26 cellular contexts compared by ENCODE assay signal in the genomic region with DNA sequence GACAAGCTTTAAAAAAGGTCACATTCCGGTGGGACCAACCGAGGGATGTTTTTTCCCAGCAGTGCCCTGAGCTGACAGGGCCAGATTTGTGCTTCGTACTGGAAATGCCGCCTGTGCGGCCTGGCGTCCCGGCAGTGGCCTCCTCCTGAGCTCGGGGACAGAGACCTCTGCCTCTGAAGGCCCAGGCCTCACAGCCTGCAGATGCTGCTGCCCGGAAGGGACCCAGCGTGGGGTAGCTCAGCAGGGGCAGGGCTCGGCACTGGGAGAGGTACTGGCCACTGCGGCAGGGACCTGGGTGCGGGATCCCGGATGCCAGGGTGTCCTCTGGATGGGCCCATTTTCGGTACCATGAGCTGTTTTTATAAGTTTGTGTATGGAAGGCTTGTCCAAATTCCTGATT. TPM values are rescaled to one million over a fixed set of nuclear protein-coding genes. Genes with fewer than 3 reads are reported as not detected.
DNase-seq lines count a peak whose midpoint lies in the region; ATAC-seq and TF ChIP-seq lines count a peak whose summit lies in the region.
"Had no signal": no experiment of that assay in that cellular context is flagged by ENCODE, and none has a peak within 500 bp of the region (broad histone marks: within the 10 kb centered on the region; RNA-seq: fewer than 3 reads in every experiment).

No MANE protein-coding gene starts in this region.

- no peak overlapping the region for H3K4me3 Mint-ChIP-seq in GM23338
- H3K4me3 Mint-ChIP-seq in stimulated activated naive B cell treated with anti-CD40 and anti-IgM and Interleukin-4, amounts not matched to agents 10 μg/mL and 1 μg/mL and 100 μg/mL, for 72 hours = no peak overlapping the region
- H3K4me3 Mint-ChIP-seq: activated CD4-positive, alpha-beta T cell treated with anti-CD3 and anti-CD28 coated beads, Interleukin-2, amount 10 ng/mL, durations not matched to agents 24 days and 14 days; activated naive CD4-positive, alpha-beta T cell treated with anti-CD3 and anti-CD28 coated beads, Interleukin-2, amount 50 U/mL, for 24 hours; activated T-cell treated with anti-CD3 and anti-CD28 coated beads, Interleukin-2, amount 50 U/mL, for 72 hours; CD4-positive, alpha-beta T cell; effector memory CD8-positive, alpha-beta T cell; naive thymus-derived CD4-positive, alpha-beta T cell; stimulated activated naive CD8-positive, alpha-beta T cell treated with anti-CD3 and anti-CD28 coated beads, Interleukin-15, Interleukin-2, amounts not matched to agents 100 ng/mL and 50 ng/mL, for 24 hours; T-helper 2 cell treated with Interferon-gamma antibody and Interleukin-4, amounts not matched to agents 5 μg/mL and 100 μg/mL, for 36 hours; type B pancreatic cell had no signal

- no peak for TF ChIP-seq CTCF in breast epithelium (IDR thresholded peaks at IDR 0.05)
- TF ChIP-seq CTCF in mammary epithelial cell (conservative IDR thresholded peaks at IDR 0.05 in 1 of 2, IDR thresholded peaks at IDR 0.05 in 1 of 2; ENCODE audit: extremely low read depth in 1 of 2, insufficient read depth in 1 of 2, low read depth in 1 of 2, low read length in 2 of 2) = no peak
- no peak for TF ChIP-seq CTCF in fibroblast of pulmonary artery (IDR thresholded peaks at IDR 0.05; ENCODE audit: low read length, missing control alignments)
- TF ChIP-seq CTCF in neural cell (IDR thresholded peaks at IDR 0.05; ENCODE audit: poor library complexity, severe bottlenecking) = no peak
- TF ChIP-seq CTCF in tibial artery (IDR thresholded peaks at IDR 0.05) = no peak
- no peak for TF ChIP-seq CTCF in GM23338 (conservative IDR thresholded peaks at IDR 0.05; ENCODE audit: low read depth in 2 of 2)

- no peak overlapping the region for H2AFZ ChIP-seq in mammary epithelial cell (ENCODE audit: low read depth, low read length)
- H2AFZ ChIP-seq in neural cell (ENCODE audit: low read depth, low read length) = no peak overlapping the region
- no peak overlapping the region for H2AFZ ChIP-seq in GM23338

- 79% methylated on average over 12 of the region's 15 CpGs for WGBS in mammary epithelial cell (ENCODE audit: low coverage, missing lambda C conversion rate)

- H3K79me2 ChIP-seq in mammary epithelial cell (ENCODE audit: insufficient read depth, low read length) (no peaks in the 10 kb centered on the region), neural cell (replicated peaks; ENCODE audit: insufficient read depth, low read length) (no peaks in the 10 kb centered on the region), GM23338 (replicated peaks; ENCODE audit: insufficient read depth) (no peaks in the 10 kb centered on the region)

- H3K4me3 ChIP-seq in breast epithelium = peak overlapping the region; percentile 44 to 62 (median 48)
- no peak overlapping the region for H3K4me3 ChIP-seq in mammary epithelial cell (replicated peaks in 1 of 3; ENCODE audit: insufficient read depth in 1 of 3, low read depth in 2 of 3, low read length in 3 of 3)
- peak overlapping the region; percentile 44 for H3K4me3 ChIP-seq in fibroblast of pulmonary artery (replicated peaks; ENCODE audit: low read depth, low read length)
- H3K4me3 ChIP-seq in neural cell (ENCODE audit: low read length) = peak overlapping the region; percentile 27
- H3K4me3 ChIP-seq in tibial artery = peak overlapping the region; percentile 40 to 50
- H3K4me3 ChIP-seq in GM23338 = no peak overlapping the region

- H3K4me2 ChIP-seq in mammary epithelial cell (ENCODE audit: insufficient read depth, low read depth, low read length) (no peak overlapping the region), neural cell (ENCODE audit: low read length) (no peak overlapping the region), GM23338 (no peak overlapping the region)

- intact Hi-C loops in breast epithelium (cut with DNase I; ENCODE audit: low total_unique reads) (no loop called here), mammary epithelial cell (cut with micrococcal nuclease) (no loop called here), tibial artery (cut with DNase I; ENCODE audit: low total_unique reads) (no loop called here)

- TF ChIP-seq EP300 in neural cell (conservative IDR thresholded peaks at IDR 0.05; ENCODE audit: poor library complexity, severe bottlenecking) = no peak

- no TSS peak for BruUV-seq in mammary epithelial cell (replicated peaks; lab: Mats Ljungman, UMichigan)

- H3K27ac ChIP-seq in breast epithelium (no peak overlapping the region), mammary epithelial cell (ENCODE audit: insufficient read depth, low read depth, low read length) (no peak overlapping the region), neural cell (ENCODE audit: low read length) (no peak overlapping the region), tibial artery (no peak overlapping the region), GM23338 (ENCODE audit: low read depth) (no peak overlapping the region)
- H3K27ac ChIP-seq: 22Rv1, ovary had no signal

- H3K27me3 Mint-ChIP-seq in GM23338 (ENCODE audit: insufficient read depth, low read depth, poor library complexity) = no peaks in the 10 kb centered on the region
- H3K27me3 Mint-ChIP-seq in stimulated activated naive B cell treated with anti-CD40 and anti-IgM and Interleukin-4, amounts not matched to agents 10 μg/mL and 1 μg/mL and 100 μg/mL, for 72 hours = peaks cover 14 to 19% of the 10 kb centered on the region in 2 donors
- H3K27me3 Mint-ChIP-seq: activated CD4-positive, alpha-beta T cell treated with anti-CD3 and anti-CD28 coated beads, Interleukin-2, amount 10 ng/mL, durations not matched to agents 24 days and 14 days; activated naive CD4-positive, alpha-beta T cell treated with anti-CD3 and anti-CD28 coated beads, Interleukin-2, amount 50 U/mL, for 24 hours; stimulated activated naive CD8-positive, alpha-beta T cell treated with anti-CD3 and anti-CD28 coated beads, Interleukin-15, Interleukin-2, amounts not matched to agents 100 ng/mL and 50 ng/mL, for 24 hours had no signal

- H3K27me3 ChIP-seq in breast epithelium (peaks cover 0 to 54% of the 10 kb centered on the region in 2 donors), mammary epithelial cell (ENCODE audit: insufficient read depth, low read length) (no peaks in the 10 kb centered on the region), neural cell (ENCODE audit: insufficient read depth, low read depth, low read length) (no peaks in the 10 kb centered on the region), tibial artery (peaks cover 0 to 31% of the 10 kb centered on the region in 2 donors), GM23338 (ENCODE audit: insufficient read depth) (no peaks in the 10 kb centered on the region)
- H3K27me3 ChIP-seq: ovary had no signal

- in situ Hi-C loops in mammary epithelial cell (cut with MboI; ENCODE audit: low sequenced_read_pairs in 2 of 2) = no loop called here

- no peaks in the 10 kb centered on the region for H3K36me3 ChIP-seq in breast epithelium
- H3K36me3 ChIP-seq in mammary epithelial cell (ENCODE audit: insufficient read depth, low read length) = no peaks in the 10 kb centered on the region
- no peaks in the 10 kb centered on the region for H3K36me3 ChIP-seq in neural cell (ENCODE audit: insufficient read depth, low read length)
- H3K36me3 ChIP-seq in tibial artery = no peaks in the 10 kb centered on the region
- H3K36me3 ChIP-seq in GM23338 (ENCODE audit: insufficient read depth) = no peaks in the 10 kb centered on the region
- H3K36me3 ChIP-seq: ovary had no signal

- no peaks in the 10 kb centered on the region for H3K4me1 Mint-ChIP-seq in GM23338
- H3K4me1 Mint-ChIP-seq in stimulated activated naive B cell treated with anti-CD40 and anti-IgM and Interleukin-4, amounts not matched to agents 10 μg/mL and 1 μg/mL and 100 μg/mL, for 72 hours = no peaks in the 10 kb centered on the region
- H3K4me1 Mint-ChIP-seq: activated CD4-positive, alpha-beta T cell treated with anti-CD3 and anti-CD28 coated beads, Interleukin-2, amount 10 ng/mL, durations not matched to agents 24 days and 14 days; activated naive CD4-positive, alpha-beta T cell treated with anti-CD3 and anti-CD28 coated beads, Interleukin-2, amount 50 U/mL, for 24 hours; naive thymus-derived CD4-positive, alpha-beta T cell had no signal

- H3K9me3 ChIP-seq in breast epithelium = no peaks in the 10 kb centered on the region
- H3K9me3 ChIP-seq in mammary epithelial cell (replicated peaks; ENCODE audit: insufficient read depth, low read length) = peaks cover 41% of the 10 kb centered on the region
- H3K9me3 ChIP-seq in neural cell (ENCODE audit: low read length) = no peaks in the 10 kb centered on the region
- H3K9me3 ChIP-seq in tibial artery = no peaks in the 10 kb centered on the region
- H3K9me3 ChIP-seq: ovary had no signal

- H3K9ac ChIP-seq in mammary epithelial cell (ENCODE audit: insufficient read depth, low read length) (no peak overlapping the region), neural cell (ENCODE audit: low read length) (peak overlapping the region; percentile 36)

- dilution Hi-C loops in mammary epithelial cell (cut with HindIII; ENCODE audit: low sequenced_read_pairs) = no loop called here

- DNase-seq in breast epithelium (ENCODE audit: low spot score in 2 of 2) (no peak), mammary epithelial cell (no peak), fibroblast of pulmonary artery (ENCODE audit: low read depth) (no peak), tibial artery (no peak), GM23338 (ENCODE audit: low spot score) (no peak), T-helper 1 cell (no peak)
- DNase-seq in stimulated activated naive B cell treated with anti-CD40 and anti-IgM and Interleukin-4, amounts not matched to agents 10 μg/mL and 1 μg/mL and 100 μg/mL, for 72 hours = no peak
- DNase-seq: activated CD4-positive, alpha-beta T cell treated with anti-CD3 and anti-CD28 coated beads, Interleukin-2, amount 10 ng/mL, durations not matched to agents 24 days and 14 days; activated T-cell treated with anti-CD3 and anti-CD28 coated beads, Interleukin-2, amount 50 U/mL, for 72 hours; CD4-positive, alpha-beta T cell; DMS 273 treated with DMSO at 0.1 percent for 48 hours; effector memory CD8-positive, alpha-beta T cell; naive thymus-derived CD4-positive, alpha-beta T cell; NCI-H1092 treated with DMSO at 0.1 percent for 48 hours; NCI-H2029 treated with DMSO at 0.1 percent for 48 hours; NCI-H226; NCI-H774; ovary had no signal

- H3K9me3 Mint-ChIP-seq in GM23338 = no peaks in the 10 kb centered on the region
- peaks cover 0 to 2% of the 10 kb centered on the region in 2 donors for H3K9me3 Mint-ChIP-seq in stimulated activated naive B cell treated with anti-CD40 and anti-IgM and Interleukin-4, amounts not matched to agents 10 μg/mL and 1 μg/mL and 100 μg/mL, for 72 hours
- H3K9me3 Mint-ChIP-seq: activated CD4-positive, alpha-beta T cell treated with anti-CD3 and anti-CD28 coated beads, Interleukin-2, amount 10 ng/mL, durations not matched to agents 24 days and 14 days; activated naive CD4-positive, alpha-beta T cell treated with anti-CD3 and anti-CD28 coated beads, Interleukin-2, amount 50 U/mL, for 24 hours; activated T-cell treated with anti-CD3 and anti-CD28 coated beads, Interleukin-2, amount 50 U/mL, for 72 hours; CD4-positive, alpha-beta T cell; effector memory CD8-positive, alpha-beta T cell; naive thymus-derived CD4-positive, alpha-beta T cell; stimulated activated naive CD8-positive, alpha-beta T cell treated with anti-CD3 and anti-CD28 coated beads, Interleukin-15, Interleukin-2, amounts not matched to agents 100 ng/mL and 50 ng/mL, for 24 hours; T-helper 2 cell treated with Interferon-gamma antibody and Interleukin-4, amounts not matched to agents 5 μg/mL and 100 μg/mL, for 36 hours; type B pancreatic cell had no signal

- no peak for ATAC-seq in GM23338
- ATAC-seq in stimulated activated naive B cell treated with anti-CD40 and anti-IgM and Interleukin-4, amounts not matched to agents 10 μg/mL and 1 μg/mL and 100 μg/mL, for 72 hours (replicated peaks) = no peak
- ATAC-seq: activated T-cell treated with anti-CD3 and anti-CD28 coated beads, Interleukin-2, amount 50 U/mL, for 72 hours; effector memory CD8-positive, alpha-beta T cell; esophagus mucosa; naive thymus-derived CD4-positive, alpha-beta T cell; SK-N-SH treated with all-trans-retinoic acid at 6 μM for 48 hours had no signal

- H3K36me3 Mint-ChIP-seq in GM23338 (ENCODE audit: low read depth) = no peaks in the 10 kb centered on the region
- no peaks in the 10 kb centered on the region for H3K36me3 Mint-ChIP-seq in stimulated activated naive B cell treated with anti-CD40 and anti-IgM and Interleukin-4, amounts not matched to agents 10 μg/mL and 1 μg/mL and 100 μg/mL, for 72 hours
- H3K36me3 Mint-ChIP-seq: activated naive CD4-positive, alpha-beta T cell treated with anti-CD3 and anti-CD28 coated beads, Interleukin-2, amount 50 U/mL, for 24 hours; naive thymus-derived CD4-positive, alpha-beta T cell; type B pancreatic cell had no signal

- TF ChIP-seq RAD21 in neural cell (conservative IDR thresholded peaks at IDR 0.05) = no peak

- H3K27ac Mint-ChIP-seq in GM23338 = no peak overlapping the region
- H3K27ac Mint-ChIP-seq in stimulated activated naive B cell treated with anti-CD40 and anti-IgM and Interleukin-4, amounts not matched to agents 10 μg/mL and 1 μg/mL and 100 μg/mL, for 72 hours = no peak overlapping the region
- H3K27ac Mint-ChIP-seq: activated CD4-positive, alpha-beta T cell treated with anti-CD3 and anti-CD28 coated beads, Interleukin-2, amount 10 ng/mL, durations not matched to agents 24 days and 14 days; activated naive CD4-positive, alpha-beta T cell treated with anti-CD3 and anti-CD28 coated beads, Interleukin-2, amount 50 U/mL, for 24 hours; activated T-cell treated with anti-CD3 and anti-CD28 coated beads, Interleukin-2, amount 50 U/mL, for 72 hours; CD4-positive, alpha-beta T cell; effector memory CD8-positive, alpha-beta T cell; naive thymus-derived CD4-positive, alpha-beta T cell; stimulated activated naive CD8-positive, alpha-beta T cell treated with anti-CD3 and anti-CD28 coated beads, Interleukin-15, Interleukin-2, amounts not matched to agents 100 ng/mL and 50 ng/mL, for 24 hours; T-helper 2 cell treated with Interferon-gamma antibody and Interleukin-4, amounts not matched to agents 5 μg/mL and 100 μg/mL, for 36 hours; type B pancreatic cell had no signal

- H4K20me1 ChIP-seq in mammary epithelial cell (ENCODE audit: insufficient read depth, low read length) (no peaks in the 10 kb centered on the region), neural cell (ENCODE audit: insufficient read depth) (no peaks in the 10 kb centered on the region), GM23338 (replicated peaks; ENCODE audit: insufficient read depth) (no peaks in the 10 kb centered on the region)

- H3F3A ChIP-seq in neural cell (ENCODE audit: insufficient read depth, low read length, poor library complexity, severe bottlenecking) = no peaks in the 10 kb centered on the region
- no peaks in the 10 kb centered on the region for H3F3A ChIP-seq in GM23338 (replicated peaks; ENCODE audit: low read depth)

- CTCF ChIA-PET in mammary epithelial cell (lab: Charles Lee; ENCODE audit: low non-redundant PET) = no interaction called here

- H3K9me2 ChIP-seq in neural cell (ENCODE audit: insufficient read depth, low read length) (no peaks in the 10 kb centered on the region), GM23338 (ENCODE audit: insufficient read depth) (no peaks in the 10 kb centered on the region)

- TF ChIP-seq POLR2A in breast epithelium (IDR thresholded peaks at IDR 0.05) = no peak

- H3K4me1 ChIP-seq in breast epithelium (no peaks in the 10 kb centered on the region), mammary epithelial cell (ENCODE audit: insufficient read depth, low read length) (no peaks in the 10 kb centered on the region), tibial artery (peaks cover 0 to 6% (median 0%) of the 10 kb centered on the region in 4 donors), GM23338 (ENCODE audit: insufficient read depth) (no peaks in the 10 kb centered on the region)

RNA-seq across cellular contexts. Expression of gene CFAP46, which starts 52.4 kb away (rescaled TPM):
- total RNA-seq in breast epithelium (under 1 TPM; 0.16 to 0.73 (median 0.66) TPM), mammary epithelial cell (under 1 TPM in 1 of 2 donors, not detected in 1; 0.33 TPM)
- polyA plus RNA-seq in mammary epithelial cell (not detected), neural cell (2.6 and 3.5 TPM in 2 replicates), GM23338 (2016; fragmentation: Nextera tagmentation; extraction: Ambion mirVana) (5.1 and 5.4 TPM in 2 replicates)
- polyA minus RNA-seq in mammary epithelial cell (not detected), neural cell (3.2 and 3.7 TPM in 2 replicates)
- total RNA-seq in GM23338 (2014; rRNA removed; shearing (Covaris generic)) = 2.8 and 3.1 TPM in 2 replicates
- total RNA-seq: activated CD4-positive, alpha-beta T cell treated with anti-CD3 and anti-CD28 coated beads, Interleukin-2, amount 10 ng/mL, durations not matched to agents 24 days and 14 days; CD4-positive, alpha-beta T cell had no signal
- polyA plus RNA-seq: naive thymus-derived CD4-positive, alpha-beta T cell had no signal

Comparison
In these comparisons a context has a peak if more than half of its experiments do, and no peak if none do; other contexts are left out.
1. H3K4me3 ChIP-seq: peak in breast epithelium (3 of 3), fibroblast of pulmonary artery (single experiment), neural cell (single experiment) and tibial artery (2 of 2); none in mammary epithelial cell (0 of 3) and GM23338 (single experiment).